23 cellular contexts compared by ENCODE assay signal in genomic region chr17:17054636-17055035, GRCh38. TPM values are rescaled to one million over a fixed set of nuclear protein-coding genes. Genes with fewer than 3 reads are reported as not detected.
DNase-seq lines count a peak whose midpoint lies in the region; ATAC-seq and TF ChIP-seq lines count a peak whose summit lies in the region.
"Had no signal": no experiment of that assay in that cellular context is flagged by ENCODE, and none has a peak within 500 bp of the region (broad histone marks: within the 10 kb centered on the region; RNA-seq: fewer than 3 reads in every experiment).

No MANE protein-coding gene starts in this region.

- H3K27ac ChIP-seq in heart right ventricle: peak overlapping the region in 6 of 10 donors; percentile 74 to 90 (median 86)
- no peak overlapping the region for H3K27ac ChIP-seq in upper lobe of right lung
- H3K27ac ChIP-seq in mesenchymal stem cell (ENCODE audit: low read length, poor library complexity, severe bottlenecking): no peak overlapping the region

- H3K36me3 ChIP-seq in heart right ventricle (peaks cover 0 to 33% (median 3%) of the 10 kb centered on the region in 9 donors), upper lobe of right lung (peaks cover 11% of the 10 kb centered on the region), mesenchymal stem cell (ENCODE audit: control insufficient read depth in 1 of 2, insufficient read depth in 2 of 2, low read depth in 1 of 2, low read length in 2 of 2) (peaks cover 15 to 34% of the 10 kb centered on the region in 2 experiments)
- H3K36me3 ChIP-seq: MG63 had no signal

- intact Hi-C loops in heart right ventricle (cut with DNase I) (loop anchor here in 1 of 10 donors (5.0 kb wide), 1 partner anchor 43 kb away; no protein-coding TSS in a partner anchor), left cardiac atrium (cut with DNase I) (no loop called here), sciatic nerve (cut with DNase I) (no loop called here), upper lobe of right lung (cut with DNase I) (no loop called here)

- 96% methylated on average over 4 of the region's 4 CpGs for WGBS in heart right ventricle, 2 donors
- 100% methylated on average over 4 of the region's 4 CpGs for WGBS in mesenchymal stem cell

- no peak overlapping the region for H2BK120ac ChIP-seq in mesenchymal stem cell (ENCODE audit: low read depth, low read length)

- no peak overlapping the region for H3K4me2 ChIP-seq in mesenchymal stem cell (ENCODE audit: low read length, poor library complexity, severe bottlenecking)

- peaks cover 63 to 100% (median 92%) of the 10 kb centered on the region in 9 donors for H3K4me1 ChIP-seq in heart right ventricle
- H3K4me1 ChIP-seq in upper lobe of right lung: peaks cover 73% of the 10 kb centered on the region
- H3K4me1 ChIP-seq in mesenchymal stem cell (ENCODE audit: control insufficient read depth, insufficient read depth, low read depth, low read length): peaks cover 20% of the 10 kb centered on the region

- H2BK12ac ChIP-seq in mesenchymal stem cell (ENCODE audit: low read length in 2 of 2): no peak overlapping the region

- no peaks in the 10 kb centered on the region for H3K9me3 Mint-ChIP-seq in chondrocyte (ENCODE audit: low read depth)
- H3K9me3 Mint-ChIP-seq: activated CD4-positive, alpha-beta memory T cell treated with anti-CD3 and anti-CD28 coated beads for 36 hours; activated T-helper 2 cell treated with anti-CD3 and anti-CD28 coated beads, Interferon-gamma antibody, Interleukin-2, Interleukin-4, amounts not matched to agents 10 μg/mL and 5 μg/mL and 100 μg/mL, durations not matched to agents 14 hours and 24 hours and 36 hours; dendritic cell treated with granulocyte-macrophage colony-stimulating factor and Interleukin-4, amounts not matched to agents 40 ng/mL and 50 ng/mL, for 4 days; natural killer cell treated with Interleukin-12 subunit alpha and Interleukin-12 subunit beta and Interleukin-15 and Interleukin-18, amount 100 ng/mL, for 72 hours had no signal

- H3K14ac ChIP-seq in mesenchymal stem cell (ENCODE audit: low read length in 2 of 2): no peak overlapping the region

- H2AK5ac ChIP-seq in mesenchymal stem cell (ENCODE audit: low read length, severe bottlenecking): no peak overlapping the region

- no peak overlapping the region for H3K4me3 ChIP-seq in heart right ventricle
- no peak overlapping the region for H3K4me3 ChIP-seq in upper lobe of right lung
- H3K4me3 ChIP-seq in mesenchymal stem cell (ENCODE audit: insufficient read depth in 1 of 2, low read depth in 1 of 2, low read length in 2 of 2): no peak overlapping the region
- H3K4me3 ChIP-seq: gastroesophageal sphincter, MG63, Peyer's patch had no signal

- H3K18ac ChIP-seq in mesenchymal stem cell (ENCODE audit: low read depth in 1 of 2, low read length in 2 of 2): no peak overlapping the region

- H3K9me3 ChIP-seq in heart right ventricle (no peaks in the 10 kb centered on the region), upper lobe of right lung (no peaks in the 10 kb centered on the region), mesenchymal stem cell (ENCODE audit: control insufficient read depth, low read length) (no peaks in the 10 kb centered on the region)
- H3K9me3 ChIP-seq: gastroesophageal sphincter, MG63, Peyer's patch had no signal

- H4K91ac ChIP-seq in mesenchymal stem cell (ENCODE audit: low read length): no peak overlapping the region

- no peak overlapping the region for H4K8ac ChIP-seq in mesenchymal stem cell (ENCODE audit: low read length)

- no peaks in the 10 kb centered on the region for H3K36me3 Mint-ChIP-seq in chondrocyte (ENCODE audit: low read depth)
- H3K36me3 Mint-ChIP-seq: activated CD4-positive, alpha-beta memory T cell treated with anti-CD3 and anti-CD28 coated beads for 36 hours; activated naive CD8-positive, alpha-beta T cell; natural killer cell treated with Interleukin-12 subunit alpha and Interleukin-12 subunit beta and Interleukin-15 and Interleukin-18, amount 100 ng/mL, for 72 hours had no signal

- no peak overlapping the region for H3K23ac ChIP-seq in mesenchymal stem cell (ENCODE audit: low read length in 2 of 2)

- ATAC-seq in heart right ventricle: no peak
- ATAC-seq in left cardiac atrium: no peak
- no peak for ATAC-seq in sciatic nerve
- no peak for ATAC-seq in upper lobe of right lung
- no peak for ATAC-seq in GM18868 (IDR thresholded peaks at IDR 0.05; ENCODE audit: unreplicated experiment)
- ATAC-seq: gastroesophageal sphincter; HCT116; natural killer cell treated with Interleukin-12 subunit alpha and Interleukin-12 subunit beta and Interleukin-15 and Interleukin-18, amount 100 ng/mL, for 72 hours had no signal

- DNase-seq in heart right ventricle (no peak), left cardiac atrium (no peak), chondrocyte (ENCODE audit: low spot score) (peak; percentile 29), sciatic nerve (ENCODE audit: low spot score) (peak; percentile 8), upper lobe of right lung (peak; percentile 16), mesenchymal stem cell (no peak), inferior parietal cortex (ENCODE audit: extremely low spot score) (no peak)
- DNase-seq: activated CD4-positive, alpha-beta memory T cell treated with anti-CD3 and anti-CD28 coated beads for 36 hours; anterior cingulate cortex; KG1; MG63; NCI-H2081; NCI-H2227 treated with DMSO at 0.1 percent for 48 hours; NCI-H526 treated with DMSO at 0.1 percent for 48 hours; T-helper 1 cell had no signal

- no peak overlapping the region for H3K4ac ChIP-seq in mesenchymal stem cell (ENCODE audit: low read depth in 1 of 2, low read length in 2 of 2)

- no peak overlapping the region for H2BK5ac ChIP-seq in mesenchymal stem cell (ENCODE audit: low read depth, low read length, poor library complexity, severe bottlenecking)

- no peak overlapping the region for H3K9ac ChIP-seq in mesenchymal stem cell (ENCODE audit: low read length)

- H2BK15ac ChIP-seq in mesenchymal stem cell (ENCODE audit: low read depth, poor library complexity, severe bottlenecking): no peak overlapping the region

- no peak for TF ChIP-seq CTCF in heart right ventricle (IDR thresholded peaks at IDR 0.05)
- no peak for TF ChIP-seq CTCF in chondrocyte (IDR thresholded peaks at IDR 0.05)
- no peak for TF ChIP-seq CTCF in upper lobe of right lung (IDR thresholded peaks at IDR 0.05)

- peak overlapping the region; percentile 15 for H3K27ac Mint-ChIP-seq in chondrocyte (ENCODE audit: unreplicated experiment)
- H3K27ac Mint-ChIP-seq: activated CD4-positive, alpha-beta memory T cell treated with anti-CD3 and anti-CD28 coated beads for 36 hours; activated T-helper 2 cell treated with anti-CD3 and anti-CD28 coated beads, Interferon-gamma antibody, Interleukin-2, Interleukin-4, amounts not matched to agents 10 μg/mL and 5 μg/mL and 100 μg/mL, durations not matched to agents 14 hours and 24 hours and 36 hours; natural killer cell treated with Interleukin-12 subunit alpha and Interleukin-12 subunit beta and Interleukin-15 and Interleukin-18, amount 100 ng/mL, for 72 hours had no signal

- H3K27me3 ChIP-seq in heart right ventricle: no peaks in the 10 kb centered on the region
- H3K27me3 ChIP-seq in upper lobe of right lung: no peaks in the 10 kb centered on the region
- no peaks in the 10 kb centered on the region for H3K27me3 ChIP-seq in mesenchymal stem cell (ENCODE audit: control insufficient read depth in 1 of 2, insufficient read depth in 1 of 2, low read length in 2 of 2)
- H3K27me3 ChIP-seq: gastroesophageal sphincter, MG63, Peyer's patch had no signal

- H2AFZ ChIP-seq in mesenchymal stem cell (ENCODE audit: low read depth, low read length): no peak overlapping the region

- H3K79me1 ChIP-seq in mesenchymal stem cell (replicated peaks; ENCODE audit: low read length, poor library complexity, severe bottlenecking): peaks cover 24% of the 10 kb centered on the region

- no peak overlapping the region for H3K4me3 Mint-ChIP-seq in chondrocyte (ENCODE audit: unreplicated experiment)
- H3K4me3 Mint-ChIP-seq: activated CD4-positive, alpha-beta memory T cell treated with anti-CD3 and anti-CD28 coated beads for 36 hours; activated naive CD8-positive, alpha-beta T cell; dendritic cell treated with granulocyte-macrophage colony-stimulating factor and Interleukin-4, amounts not matched to agents 40 ng/mL and 50 ng/mL, for 4 days; natural killer cell treated with Interleukin-12 subunit alpha and Interleukin-12 subunit beta and Interleukin-15 and Interleukin-18, amount 100 ng/mL, for 72 hours had no signal

- no peaks in the 10 kb centered on the region for H3K27me3 Mint-ChIP-seq in chondrocyte (ENCODE audit: low read depth)
- H3K27me3 Mint-ChIP-seq: activated CD4-positive, alpha-beta memory T cell treated with anti-CD3 and anti-CD28 coated beads for 36 hours; activated naive CD8-positive, alpha-beta T cell; natural killer cell treated with Interleukin-12 subunit alpha and Interleukin-12 subunit beta and Interleukin-15 and Interleukin-18, amount 100 ng/mL, for 72 hours had no signal

- H3K4me1 Mint-ChIP-seq in chondrocyte (ENCODE audit: low read depth): peaks cover 45% of the 10 kb centered on the region

RNA-seq across cellular contexts. Expression of gene MPRIP, which starts 12.4 kb away (rescaled TPM):
- 100 to 1,000 TPM; 252 to 409 (median 329) TPM for total RNA-seq in heart right ventricle
- 100 to 1,000 TPM; 225 to 329 TPM for polyA plus RNA-seq in heart right ventricle
- total RNA-seq in left cardiac atrium: 100 to 1,000 TPM; 247 to 329 TPM
- 197 to 352 TPM (median 345 TPM) in 3 replicates for total RNA-seq in chondrocyte
- total RNA-seq in sciatic nerve: 500 TPM
- 333 TPM for total RNA-seq in upper lobe of right lung
- polyA plus RNA-seq in mesenchymal stem cell (2013, experiment 1 of 2): 112 TPM
- polyA plus RNA-seq in mesenchymal stem cell (2013, experiment 2 of 2): 112 TPM

Comparison
In these comparisons a context has a peak if more than half of its experiments do, and no peak if none do; other contexts are left out.
1. DNase-seq: peak in chondrocyte (single experiment), sciatic nerve (single experiment) and upper lobe of right lung (single experiment); none in heart right ventricle (0 of 2), left cardiac atrium (single experiment), mesenchymal stem cell (single experiment) and inferior parietal cortex (single experiment).
2. H3K27ac ChIP-seq: peak in heart right ventricle (6 of 10); none in upper lobe of right lung (single experiment) and mesenchymal stem cell (single experiment).